In the genomic region with DNA sequence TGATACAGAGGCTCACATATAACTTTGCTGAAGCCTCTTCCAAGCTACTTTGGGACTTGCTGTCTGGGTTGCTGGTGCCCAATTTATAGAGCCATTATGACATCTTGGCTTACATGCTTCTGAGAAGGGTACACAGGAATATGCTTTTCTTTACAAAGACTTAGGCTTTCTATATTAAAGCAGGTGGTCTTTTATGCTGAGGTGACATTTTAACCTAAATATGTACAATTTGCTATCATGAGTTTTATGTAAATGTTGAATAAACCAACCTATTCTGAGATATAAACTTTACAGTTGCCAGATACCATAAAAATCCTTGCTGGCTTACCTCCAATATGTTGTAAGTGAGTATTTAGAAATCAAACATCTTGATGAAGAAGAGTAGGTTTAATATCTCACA, we compare ENCODE assay signal across 27 cellular contexts.
DNase-seq lines count a peak whose midpoint lies in the region; ATAC-seq, FAIRE-seq and TF ChIP-seq lines count a peak whose summit lies in the region.
"Had no signal": no experiment of that assay in that cellular context is flagged by ENCODE, and none has a peak within 500 bp of the region (broad histone marks: within the 10 kb centered on the region; RNA-seq: fewer than 3 reads in every experiment).

No MANE protein-coding gene starts in this region.

- TF ChIP-seq EP300 in HepG2 (IDR thresholded peaks at IDR 0.05; ENCODE audit: low read depth in 2 of 2, low read length in 2 of 2) (no peak), HepG2 (CRISPR knock-in tag; IDR thresholded peaks at IDR 0.05; ENCODE audit: borderline replicate concordance) (no peak)

- DNase-seq in HepG2 (ENCODE audit: low spot score): no peak
- DNase-seq in right lobe of liver: no peak
- no peak for DNase-seq in endodermal cell
- DNase-seq in neural crest cell (ENCODE audit: low read depth, low spot score): no peak
- no peak for DNase-seq in NCI-H187 (lab: John Stamatoyannopoulos, UW)
- DNase-seq in activated CD4-positive, alpha-beta T cell treated with anti-CD3 and anti-CD28 coated beads, Interleukin-2, amount 50 U/mL, for 1 hour: no peak
- DNase-seq in GM03348 (ENCODE audit: low spot score): no peak
- DNase-seq: ACHN; AML-193; BE2C; CD4-positive, alpha-beta T cell; CD8-positive, alpha-beta memory T cell; DMS 273 treated with DMSO at 0.1 percent for 48 hours; DMS79; EL; GDM1; GM23248; H7; HCEC 1CT had no signal

- no peaks in the 10 kb centered on the region for H3K27me3 ChIP-seq in HepG2 (ENCODE audit: control insufficient read depth in 1 of 2, insufficient read depth in 2 of 2, low read length in 2 of 2)
- no peaks in the 10 kb centered on the region for H3K27me3 ChIP-seq in right lobe of liver
- H3K27me3 ChIP-seq in endodermal cell (ENCODE audit: control insufficient read depth, insufficient read depth, low read length, poor library complexity, severe bottlenecking): no peaks in the 10 kb centered on the region
- H3K27me3 ChIP-seq: BE2C; BLaER1 treated with 17β-estradiol and CSF1 and Interleukin-3, amounts not matched to agents 10 nM and 100 nM had no signal

- H3K4me1 Mint-ChIP-seq in endodermal cell (no peaks in the 10 kb centered on the region), neural crest cell (no peaks in the 10 kb centered on the region)
- H3K4me1 Mint-ChIP-seq: CD14-positive monocyte; CD8-positive, alpha-beta memory T cell had no signal

- no peak overlapping the region for H3K4me2 ChIP-seq in HepG2 (ENCODE audit: low read depth, low read length)
- H3K4me2 ChIP-seq: BLaER1 treated with 17β-estradiol and CSF1 and Interleukin-3, amounts not matched to agents 10 nM and 100 nM had no signal

- no peaks in the 10 kb centered on the region for H3K9me3 ChIP-seq in HepG2 (ENCODE audit: low read length)
- no peaks in the 10 kb centered on the region for H3K9me3 ChIP-seq in right lobe of liver
- H3K9me3 ChIP-seq in endodermal cell (ENCODE audit: control insufficient read depth, low read length): no peaks in the 10 kb centered on the region
- H3K9me3 ChIP-seq: BE2C; BLaER1 treated with 17β-estradiol and CSF1 and Interleukin-3, amounts not matched to agents 10 nM and 100 nM had no signal

- ATAC-seq in HepG2 (no peak), right lobe of liver (no peak)

- no peak for TF ChIP-seq CTCF in HepG2 (CRISPR knock-in tag; IDR thresholded peaks at IDR 0.05)
- TF ChIP-seq CTCF in right lobe of liver (IDR thresholded peaks at IDR 0.05): no peak
- TF ChIP-seq CTCF in endodermal cell (conservative IDR thresholded peaks at IDR 0.05): no peak
- no peak for TF ChIP-seq CTCF in neural crest cell (conservative IDR thresholded peaks at IDR 0.05)

- H3K27me3 Mint-ChIP-seq in endodermal cell (ENCODE audit: insufficient read depth): no peaks in the 10 kb centered on the region
- no peaks in the 10 kb centered on the region for H3K27me3 Mint-ChIP-seq in neural crest cell (ENCODE audit: low read depth)
- H3K27me3 Mint-ChIP-seq: CD4-positive, alpha-beta T cell; CD8-positive, alpha-beta memory T cell had no signal

- no peaks in the 10 kb centered on the region for H4K20me1 ChIP-seq in HepG2 (ENCODE audit: insufficient read depth, low read length)
- H4K20me1 ChIP-seq: BLaER1 treated with 17β-estradiol and CSF1 and Interleukin-3, amounts not matched to agents 10 nM and 100 nM had no signal

- no peak for FAIRE-seq in HepG2 (lab: Jason Lieb, UNC)
- FAIRE-seq: A204.1, D721Med, GM12891, GM18507, H1 had no signal

- H3K36me3 ChIP-seq in HepG2 (replicated peaks in 1 of 2; ENCODE audit: control insufficient read depth in 1 of 2, insufficient read depth in 2 of 2, low read length in 2 of 2) (no peaks in the 10 kb centered on the region), right lobe of liver (no peaks in the 10 kb centered on the region), endodermal cell (ENCODE audit: control insufficient read depth, insufficient read depth, low read length) (no peaks in the 10 kb centered on the region)
- H3K36me3 ChIP-seq: BE2C; BLaER1 treated with 17β-estradiol and CSF1 and Interleukin-3, amounts not matched to agents 10 nM and 100 nM had no signal

- TF ChIP-seq RAD21 in HepG2 (CRISPR knock-in tag; IDR thresholded peaks at IDR 0.05): no peak

- no peak overlapping the region for H2AFZ ChIP-seq in HepG2 (ENCODE audit: low read length)
- H2AFZ ChIP-seq: GM23248 had no signal

- H3K36me3 Mint-ChIP-seq in endodermal cell (ENCODE audit: low read depth) (no peaks in the 10 kb centered on the region), neural crest cell (ENCODE audit: low read depth) (no peaks in the 10 kb centered on the region)
- H3K36me3 Mint-ChIP-seq: CD14-positive monocyte; CD8-positive, alpha-beta memory T cell had no signal

- H3K9me3 Mint-ChIP-seq in endodermal cell: no peaks in the 10 kb centered on the region
- no peaks in the 10 kb centered on the region for H3K9me3 Mint-ChIP-seq in neural crest cell
- H3K9me3 Mint-ChIP-seq: CD4-positive, alpha-beta T cell had no signal

- CTCF ChIA-PET in HepG2 (lab: Yijun Ruan, JAX; ENCODE audit: low intra/inter-chr PET ratio, low total read pairs): no interaction called here

- intact Hi-C loops in HepG2 (cut with micrococcal nuclease; ENCODE audit: unreplicated experiment): no loop called here
- intact Hi-C loops in right lobe of liver (cut with DNase I): no loop called here

- no peaks in the 10 kb centered on the region for H3K79me2 ChIP-seq in HepG2 (ENCODE audit: insufficient read depth, low read length)

- no peaks in the 10 kb centered on the region for H3K4me1 ChIP-seq in HepG2 (ENCODE audit: insufficient read depth, low read length)
- H3K4me1 ChIP-seq in right lobe of liver: no peaks in the 10 kb centered on the region
- no peaks in the 10 kb centered on the region for H3K4me1 ChIP-seq in endodermal cell (ENCODE audit: control insufficient read depth, insufficient read depth, low read length)
- H3K4me1 ChIP-seq: BE2C; BLaER1 treated with 17β-estradiol and CSF1 and Interleukin-3, amounts not matched to agents 10 nM and 100 nM had no signal

- H3K27ac ChIP-seq in HepG2 (ENCODE audit: extremely low read length, insufficient read depth, low read length) (no peak overlapping the region), right lobe of liver (no peak overlapping the region), endodermal cell (ENCODE audit: low read depth, low read length) (no peak overlapping the region)
- H3K27ac ChIP-seq: 22Rv1; BLaER1 treated with 17β-estradiol and CSF1 and Interleukin-3, amounts not matched to agents 10 nM and 100 nM; GM23248 had no signal

- H3K4me3 ChIP-seq in HepG2 (replicated peaks in 1 of 3; ENCODE audit: insufficient read depth in 1 of 3, low read depth in 2 of 3, low read length in 3 of 3): no peak overlapping the region
- no peak overlapping the region for H3K4me3 ChIP-seq in right lobe of liver
- no peak overlapping the region for H3K4me3 ChIP-seq in endodermal cell (ENCODE audit: low read length)
- H3K4me3 ChIP-seq: BLaER1 treated with 17β-estradiol and CSF1 and Interleukin-3, amounts not matched to agents 10 nM and 100 nM; GM23248 had no signal

- POLR2A ChIA-PET in HepG2 (lab: Yijun Ruan, JAX): no interaction called here

- H3K4me3 Mint-ChIP-seq in endodermal cell: no peak overlapping the region
- no peak overlapping the region for H3K4me3 Mint-ChIP-seq in neural crest cell
- H3K4me3 Mint-ChIP-seq: CD14-positive monocyte; CD4-positive, alpha-beta T cell; CD8-positive, alpha-beta memory T cell had no signal

- TF ChIP-seq POLR2A in HepG2 (IDR thresholded peaks at IDR 0.05; ENCODE audit: insufficient read depth in 1 of 2, low read depth in 2 of 2, low read length in 2 of 2): no peak
- TF ChIP-seq POLR2A in right lobe of liver (IDR thresholded peaks at IDR 0.05): no peak

- in situ Hi-C loops in HepG2 (cut with HindIII; ENCODE audit: extremely low pct_ligation_motif_present, low pct_unique_long_range_greater_than_20kb): no loop called here

- no TSS peak for BruUV-seq in HepG2 (replicated peaks; lab: Mats Ljungman, UMichigan)

- H3K27ac Mint-ChIP-seq in endodermal cell (peak overlapping the region; percentile 37), neural crest cell (ENCODE audit: unreplicated experiment) (peak overlapping the region; percentile 71)
- H3K27ac Mint-ChIP-seq: CD14-positive monocyte; CD4-positive, alpha-beta T cell; CD8-positive, alpha-beta memory T cell had no signal

- no peak overlapping the region for H3K9ac ChIP-seq in HepG2 (ENCODE audit: insufficient read depth, low read depth, low read length)
- no peak overlapping the region for H3K9ac ChIP-seq in endodermal cell (ENCODE audit: extremely low read depth, low read length, poor library complexity, severe bottlenecking)
- H3K9ac ChIP-seq: BLaER1 treated with 17β-estradiol and CSF1 and Interleukin-3, amounts not matched to agents 10 nM and 100 nM; GM23248 had no signal

TF ChIP-seq in HepG2, 621 proteins besides CTCF, POLR2A, EP300 and RAD21:
- TF ChIP-seq MAFK (conservative IDR thresholded peaks at IDR 0.05 in 1 of 2, IDR thresholded peaks at IDR 0.05 in 1 of 2; ENCODE audit: low read length in 2 of 2) (peak; percentile 79 to 90), ATF1 (CRISPR knock-in tag; IDR thresholded peaks at IDR 0.05) (no peak), MAFF (IDR thresholded peaks at IDR 0.05; ENCODE audit: low read depth, low read length) (peak; percentile 90)
